Comparison of ENCODE assay signal across 25 cellular contexts in genomic region chr3:56443372-56443771, GRCh38.
"Had no signal": no experiment of that assay in that cellular context is flagged by ENCODE, and none has a peak within 500 bp of the region (broad histone marks: within the 10 kb centered on the region; RNA-seq: fewer than 3 reads in every experiment).

No MANE protein-coding gene starts in this region.

- H3K27ac ChIP-seq: adrenal gland, body of pancreas, coronary artery, dorsolateral prefrontal cortex, heart left ventricle had no signal

- DNase-seq: activated CD4-positive, alpha-beta memory T cell treated with anti-CD3 and anti-CD28 coated beads for 36 hours; activated CD4-positive, alpha-beta T cell treated with anti-CD3 and anti-CD28 coated beads for 36 hours; activated CD4-positive, alpha-beta T cell treated with anti-CD3 and anti-CD28 coated beads, Interleukin-2, amount 10 ng/mL, durations not matched to agents 24 days and 14 days; activated CD4-positive, CD25-positive, alpha-beta regulatory T cell; activated CD4-positive, CD25-positive, alpha-beta regulatory T cell treated with anti-CD3 and anti-CD28 coated beads, Interleukin-2, amount 50 U/mL, for 72 hours; activated CD8-positive, alpha-beta memory T cell treated with anti-CD3 and anti-CD28 coated beads, Interleukin-2, amount 10 ng/mL, durations not matched to agents 7 days and 5 days; activated CD8-positive, alpha-beta memory T cell treated with anti-CD3 and anti-CD28 coated beads, Interleukin-2, amount 50 U/mL, for 4 hours; activated CD8-positive, alpha-beta T cell treated with anti-CD3 and anti-CD28 coated beads, Interleukin-2, amount 10 ng/mL, durations not matched to agents 7 days and 5 days; activated effector memory CD4-positive, alpha-beta T cell treated with anti-CD3 and anti-CD28 coated beads, Interleukin-2, amount 50 U/mL, for 16 hours; activated naive CD4-positive, alpha-beta T cell treated with anti-CD3 and anti-CD28 coated beads for 36 hours; activated naive CD8-positive, alpha-beta T cell treated with anti-CD3 and anti-CD28 coated beads for 36 hours; activated naive CD8-positive, alpha-beta T cell treated with anti-CD3 and anti-CD28 coated beads, Interleukin-2, amount 50 U/mL, for 24 hours; activated T-cell treated with anti-CD3 and anti-CD28 coated beads, Interleukin-2, amount 50 U/mL, for 1 hour; activated T-cell treated with anti-CD3 and anti-CD28 coated beads, Interleukin-2, amount 50 U/mL, for 48 hours; adrenal gland; aorta; body of pancreas; dorsolateral prefrontal cortex; effector memory CD4-positive, alpha-beta T cell; endodermal cell; foreskin fibroblast; heart left ventricle; T-helper 17 cell; T1000 had no signal
